In the genomic region with DNA sequence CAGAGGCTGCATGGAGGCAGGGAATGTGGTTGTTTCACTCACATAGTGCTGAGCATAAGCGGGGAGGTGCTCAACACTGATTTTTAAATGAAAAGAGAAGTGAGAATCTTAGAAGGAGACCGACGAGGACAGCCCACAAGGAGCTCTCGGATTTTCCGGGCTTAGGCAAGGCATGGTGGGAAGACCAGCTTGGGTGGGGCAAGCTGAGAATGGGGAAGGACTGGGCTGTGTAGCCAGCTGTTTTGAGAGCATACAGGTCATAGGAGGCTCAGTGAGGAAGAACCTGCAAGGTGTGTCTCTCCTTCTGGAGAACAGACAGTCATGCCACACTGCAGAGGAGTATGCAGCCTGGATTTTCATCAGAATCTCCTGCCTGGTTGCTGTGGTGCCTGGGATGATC, we compare ENCODE assay signal across 27 cellular contexts.
DNase-seq lines count a peak whose midpoint lies in the region; ATAC-seq and TF ChIP-seq lines count a peak whose summit lies in the region.
"Had no signal": no experiment of that assay in that cellular context is flagged by ENCODE, and none has a peak within 500 bp of the region (broad histone marks: within the 10 kb centered on the region; RNA-seq: fewer than 3 reads in every experiment).

No MANE protein-coding gene starts in this region.

- H3K79me1 ChIP-seq in H9 (ENCODE audit: insufficient read depth, low read depth, low read length, poor library complexity, severe bottlenecking): no peaks in the 10 kb centered on the region

- H3K9me3 Mint-ChIP-seq in H9 (no peaks in the 10 kb centered on the region), neural progenitor cell (no peaks in the 10 kb centered on the region), natural killer cell (no peaks in the 10 kb centered on the region)
- H3K9me3 Mint-ChIP-seq in naive thymus-derived CD8-positive, alpha-beta T cell: no peaks in the 10 kb centered on the region
- H3K9me3 Mint-ChIP-seq: activated T-cell treated with anti-CD3 and anti-CD28 coated beads, Interleukin-2, amount 50 U/mL, for 72 hours; T-helper 1 cell treated with Interleukin-12 subunit alpha and Interleukin-12 subunit beta and Interleukin-4 antibody, amounts not matched to agents 30 μg/mL and 1 μg/mL, for 36 hours had no signal

- H2BK120ac ChIP-seq in H9 (ENCODE audit: low read depth, low read length, poor library complexity, severe bottlenecking): no peak overlapping the region

- H4K8ac ChIP-seq in H9 (replicated peaks; ENCODE audit: insufficient read length, low read depth, low read length): no peak overlapping the region

- WGBS in H9 (ENCODE audit: extremely low coverage, insufficient read length, low lambda C conversion rate): no CpG with 5 or more reads among the region's 5 CpGs

- H4K91ac ChIP-seq in H9 (ENCODE audit: insufficient read length, low read depth, low read length): no peak overlapping the region

- no peak overlapping the region for H3K56ac ChIP-seq in H9 (ENCODE audit: insufficient read length, low read depth, low read length)

- H3K4me3 Mint-ChIP-seq in H9: no peak overlapping the region
- H3K4me3 Mint-ChIP-seq in naive thymus-derived CD8-positive, alpha-beta T cell: no peak overlapping the region
- H3K4me3 Mint-ChIP-seq in neural progenitor cell: no peak overlapping the region
- H3K4me3 Mint-ChIP-seq in natural killer cell: no peak overlapping the region
- H3K4me3 Mint-ChIP-seq: activated CD8-positive, alpha-beta memory T cell treated with anti-CD3 and anti-CD28 coated beads, Interleukin-2, amount 10 ng/mL, durations not matched to agents 7 days and 5 days; activated T-cell treated with anti-CD3 and anti-CD28 coated beads, Interleukin-2, amount 50 U/mL, for 72 hours; T-helper 1 cell treated with Interleukin-12 subunit alpha and Interleukin-12 subunit beta and Interleukin-4 antibody, amounts not matched to agents 30 μg/mL and 1 μg/mL, for 36 hours had no signal

- H3K9ac ChIP-seq in H9 (ENCODE audit: extremely low read depth, insufficient read length, low read length): no peak overlapping the region
- H3K9ac ChIP-seq in adipocyte (ENCODE audit: low read length): peak overlapping the region; percentile 3
- no peak overlapping the region for H3K9ac ChIP-seq in muscle layer of colon (ENCODE audit: low read length)
- H3K9ac ChIP-seq in neural progenitor cell: no peak overlapping the region

- H3K4me1 ChIP-seq in H9 (ENCODE audit: insufficient read depth, low read length): no peaks in the 10 kb centered on the region
- peaks cover 24% of the 10 kb centered on the region for H3K4me1 ChIP-seq in adipocyte (ENCODE audit: control insufficient read depth, insufficient read depth, low read length)
- H3K4me1 ChIP-seq in muscle layer of colon (ENCODE audit: insufficient read depth, low read length): peaks cover 43% of the 10 kb centered on the region
- no peaks in the 10 kb centered on the region for H3K4me1 ChIP-seq in neural progenitor cell
- H3K4me1 ChIP-seq: BE2C, prostate gland had no signal

- H2BK15ac ChIP-seq in H9 (ENCODE audit: low read depth, low read length): no peak overlapping the region

- no peak overlapping the region for H3T11ph ChIP-seq in H9 (ENCODE audit: low read length)

- intact Hi-C loops in natural killer cell (cut with micrococcal nuclease): no loop called here

- H3F3A ChIP-seq in neural progenitor cell (ENCODE audit: low read depth): no peaks in the 10 kb centered on the region

- no peak overlapping the region for H2AK5ac ChIP-seq in H9 (ENCODE audit: insufficient read length, low read length)

- H3K23ac ChIP-seq in H9 (ENCODE audit: insufficient read length, low read depth, low read length): no peak overlapping the region

- H3K27ac Mint-ChIP-seq in H9 (no peak overlapping the region; a peak in 1 of 7 replicates), neural progenitor cell (no peak overlapping the region), natural killer cell (no peak overlapping the region)
- no peak overlapping the region for H3K27ac Mint-ChIP-seq in naive thymus-derived CD8-positive, alpha-beta T cell
- H3K27ac Mint-ChIP-seq: activated CD8-positive, alpha-beta memory T cell treated with anti-CD3 and anti-CD28 coated beads, Interleukin-2, amount 10 ng/mL, durations not matched to agents 7 days and 5 days; activated T-cell treated with anti-CD3 and anti-CD28 coated beads, Interleukin-2, amount 50 U/mL, for 72 hours; T-helper 1 cell treated with Interleukin-12 subunit alpha and Interleukin-12 subunit beta and Interleukin-4 antibody, amounts not matched to agents 30 μg/mL and 1 μg/mL, for 36 hours had no signal

- H2BK12ac ChIP-seq in H9 (ENCODE audit: insufficient read length, low read depth, low read length): no peak overlapping the region

- no peaks in the 10 kb centered on the region for H3K23me2 ChIP-seq in H9 (ENCODE audit: insufficient read length, low read depth, low read length, poor library complexity, severe bottlenecking)

- no peak overlapping the region for H2BK20ac ChIP-seq in H9 (ENCODE audit: low read depth, low read length, poor library complexity, severe bottlenecking)

- H3K27ac ChIP-seq in H9 (ENCODE audit: insufficient read length, low read depth, low read length): no peak overlapping the region
- peak overlapping the region; percentile 45 for H3K27ac ChIP-seq in muscle layer of colon (ENCODE audit: low read depth, low read length)
- H3K27ac ChIP-seq in neural progenitor cell: no peak overlapping the region
- H3K27ac ChIP-seq: hepatocyte, neutrophil, prostate gland, thyroid gland had no signal

- H4K5ac ChIP-seq in H9 (ENCODE audit: insufficient read length, low read depth, low read length): no peak overlapping the region

- peak overlapping the region; percentile 13; the same call in 1 of the 2 replicates for H3K14ac ChIP-seq in H9 (ENCODE audit: insufficient read depth, low read length)

- H3K27me3 ChIP-seq in H9 (ENCODE audit: insufficient read depth, low read length) (no peaks in the 10 kb centered on the region), adipocyte (replicated peaks; ENCODE audit: control insufficient read depth, insufficient read depth, low read length) (peaks cover 3% of the 10 kb centered on the region), muscle layer of colon (ENCODE audit: control insufficient read depth in 1 of 2, insufficient read depth in 2 of 2, low read length in 2 of 2) (no peaks in the 10 kb centered on the region), neural progenitor cell (no peaks in the 10 kb centered on the region)
- H3K27me3 ChIP-seq: BE2C, gastroesophageal sphincter, hepatocyte, neutrophil, thyroid gland had no signal

- H2BK5ac ChIP-seq in H9 (ENCODE audit: insufficient read length, low read length): no peak overlapping the region

- H2AFZ ChIP-seq in H9 (ENCODE audit: low read length): no peak overlapping the region
- H2AFZ ChIP-seq in neural progenitor cell (replicated peaks): no peak overlapping the region
- H2AFZ ChIP-seq: hepatocyte had no signal

- no peak overlapping the region for H3K4me2 ChIP-seq in H9 (ENCODE audit: insufficient read depth, insufficient read length, low read length)
- H3K4me2 ChIP-seq in neural progenitor cell: no peak overlapping the region
- H3K4me2 ChIP-seq: hepatocyte had no signal

- H3K27me3 Mint-ChIP-seq in H9 (ENCODE audit: low read depth): peaks cover 49% of the 10 kb centered on the region
- peaks cover 0 to 11% (median 2%) of the 10 kb centered on the region in 5 donors for H3K27me3 Mint-ChIP-seq in naive thymus-derived CD8-positive, alpha-beta T cell
- peaks cover 2% of the 10 kb centered on the region for H3K27me3 Mint-ChIP-seq in neural progenitor cell (ENCODE audit: insufficient read depth, low read depth)
- peaks cover 5 to 8% of the 10 kb centered on the region in 2 donors for H3K27me3 Mint-ChIP-seq in natural killer cell (ENCODE audit: low read depth in 2 of 2)

- H3K36me3 Mint-ChIP-seq in H9 (ENCODE audit: insufficient read depth in 1 of 3, low read depth in 3 of 3) (no peaks in the 10 kb centered on the region), neural progenitor cell (peaks cover 1% of the 10 kb centered on the region), natural killer cell (no peaks in the 10 kb centered on the region)
- no peaks in the 10 kb centered on the region for H3K36me3 Mint-ChIP-seq in naive thymus-derived CD8-positive, alpha-beta T cell
- H3K36me3 Mint-ChIP-seq: activated CD8-positive, alpha-beta memory T cell treated with anti-CD3 and anti-CD28 coated beads, Interleukin-2, amount 10 ng/mL, durations not matched to agents 7 days and 5 days had no signal

- H3K4ac ChIP-seq in H9 (ENCODE audit: low read depth, low read length): no peak overlapping the region

- POLR2A ChIA-PET in naive thymus-derived CD8-positive, alpha-beta T cell (lab: Charles Lee): no interaction called here

- H4K20me1 ChIP-seq in H9 (ENCODE audit: control insufficient read depth, insufficient read depth, insufficient read length): no peaks in the 10 kb centered on the region
- no peaks in the 10 kb centered on the region for H4K20me1 ChIP-seq in neural progenitor cell (ENCODE audit: low read depth)

- no peaks in the 10 kb centered on the region for H3K4me1 Mint-ChIP-seq in H9
- peaks cover 5 to 19% (median 12%) of the 10 kb centered on the region in 4 donors for H3K4me1 Mint-ChIP-seq in naive thymus-derived CD8-positive, alpha-beta T cell
- no peaks in the 10 kb centered on the region for H3K4me1 Mint-ChIP-seq in neural progenitor cell
- no peaks in the 10 kb centered on the region for H3K4me1 Mint-ChIP-seq in natural killer cell

- peak; percentile 92 for DNase-seq in CD1c-positive myeloid dendritic cell (ENCODE audit: extremely low spot score)
- DNase-seq in H9: no peak
- no peak for DNase-seq in adipocyte (ENCODE audit: low read depth)
- DNase-seq in naive thymus-derived CD8-positive, alpha-beta T cell: no peak
- DNase-seq in neural progenitor cell (ENCODE audit: low spot score): no peak
- no peak for DNase-seq in natural killer cell
- no peak for DNase-seq in NCI-H1048 (lab: John Stamatoyannopoulos, UW)
- DNase-seq: activated CD4-positive, alpha-beta T cell treated with anti-CD3 and anti-CD28 coated beads, Interleukin-2, amount 50 U/mL, for 1 hour; activated CD4-positive, CD25-positive, alpha-beta regulatory T cell; activated CD8-positive, alpha-beta memory T cell treated with anti-CD3 and anti-CD28 coated beads, Interleukin-2, amount 10 ng/mL, durations not matched to agents 7 days and 5 days; activated T-cell treated with anti-CD3 and anti-CD28 coated beads, Interleukin-2, amount 50 U/mL, for 72 hours; BE2C; cerebellar nuclear complex; kidney glomerular epithelial cell; NCI-H1417; NCI-H2081; NCI-H2227 treated with DMSO at 0.1 percent for 48 hours; NCI-H526 treated with DMSO at 0.1 percent for 48 hours; stimulated activated CD4-positive, alpha-beta T cell treated with anti-CD3 and anti-CD28 coated beads, Interleukin-4, amount 100 ng/mL, for 1 hour; thyroid gland had no signal

- no peak overlapping the region for H3K18ac ChIP-seq in H9 (ENCODE audit: insufficient read length, low read depth, low read length)

- H3K9me3 ChIP-seq in H9 (ENCODE audit: control insufficient read depth, low read depth, low read length) (no peaks in the 10 kb centered on the region), adipocyte (ENCODE audit: control insufficient read depth, low read length) (no peaks in the 10 kb centered on the region), muscle layer of colon (ENCODE audit: low read length) (no peaks in the 10 kb centered on the region), neural progenitor cell (ENCODE audit: low read depth) (no peaks in the 10 kb centered on the region)
- H3K9me3 ChIP-seq: BE2C, gastroesophageal sphincter, neutrophil, prostate gland, thyroid gland had no signal

- no peak for ATAC-seq in naive thymus-derived CD8-positive, alpha-beta T cell
- ATAC-seq in natural killer cell: no peak
- ATAC-seq: activated CD8-positive, alpha-beta memory T cell treated with anti-CD3 and anti-CD28 coated beads, Interleukin-2, amount 10 ng/mL, durations not matched to agents 7 days and 5 days; activated T-cell treated with anti-CD3 and anti-CD28 coated beads, Interleukin-2, amount 50 U/mL, for 72 hours; gastroesophageal sphincter; K562 had no signal

- H3K79me2 ChIP-seq in H9 (ENCODE audit: insufficient read depth, low read length): no peaks in the 10 kb centered on the region
- H3K79me2 ChIP-seq in neural progenitor cell (ENCODE audit: low read depth): no peaks in the 10 kb centered on the region
- H3K79me2 ChIP-seq: hepatocyte had no signal

- H3K36me3 ChIP-seq in adipocyte (ENCODE audit: control insufficient read depth, insufficient read depth, low read length, severe bottlenecking) (peaks cover 19% of the 10 kb centered on the region), muscle layer of colon (ENCODE audit: insufficient read depth, low read length) (peaks cover 8% of the 10 kb centered on the region), neural progenitor cell (no peaks in the 10 kb centered on the region)
- H3K36me3 ChIP-seq: BE2C, neutrophil, prostate gland, thyroid gland had no signal

- TF ChIP-seq CTCF in H9 (conservative IDR thresholded peaks at IDR 0.05) (no peak), neural progenitor cell (IDR thresholded peaks at IDR 0.05) (no peak), natural killer cell (IDR thresholded peaks at IDR 0.05) (no peak)

- H3K4me3 ChIP-seq in adipocyte (ENCODE audit: low read length) (no peak overlapping the region), muscle layer of colon (ENCODE audit: low read depth in 1 of 2, low read length in 2 of 2) (no peak overlapping the region), neural progenitor cell (no peak overlapping the region)
- H3K4me3 ChIP-seq: gastroesophageal sphincter, hepatocyte, K562, prostate gland, thyroid gland had no signal
